In the genomic region with DNA sequence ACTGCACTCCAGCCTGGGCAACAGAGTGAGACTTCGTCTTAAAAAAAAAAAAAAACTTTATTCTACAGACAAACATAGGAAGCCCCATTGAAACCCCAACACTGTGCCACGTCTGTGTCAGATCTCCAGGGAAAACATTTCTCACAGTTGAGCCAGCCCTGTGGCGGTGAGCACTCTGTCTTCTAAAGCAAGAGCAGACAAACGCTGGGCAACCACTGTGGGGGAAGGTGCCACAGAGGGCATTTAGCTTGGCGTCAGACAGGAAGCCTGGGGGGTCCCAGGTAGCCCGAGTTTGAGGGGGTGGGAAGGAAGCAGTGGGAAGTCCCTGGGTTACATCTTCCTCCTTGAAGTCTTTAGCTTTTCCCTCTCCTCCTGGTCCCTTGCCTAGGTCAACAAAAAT, we compare ENCODE assay signal across 29 cellular contexts. TPM values are rescaled to one million over a fixed set of nuclear protein-coding genes. Genes with fewer than 3 reads are reported as not detected.
"Had no signal": no experiment of that assay in that cellular context is flagged by ENCODE, and none has a peak within 500 bp of the region (broad histone marks: within the 10 kb centered on the region; RNA-seq: fewer than 3 reads in every experiment).

No MANE protein-coding gene starts in this region.

- H3K27me3 Mint-ChIP-seq: activated CD4-positive, alpha-beta memory T cell treated with anti-CD3 and anti-CD28 coated beads for 36 hours; activated naive CD4-positive, alpha-beta T cell treated with anti-CD3 and anti-CD28 coated beads, Interleukin-2, amount 10 ng/mL, durations not matched to agents 7 days and 5 days; memory B cell; T-helper 17 cell had no signal

- H3K4me3 Mint-ChIP-seq: activated CD4-positive, alpha-beta memory T cell treated with anti-CD3 and anti-CD28 coated beads for 36 hours; activated CD8-positive, alpha-beta memory T cell treated with anti-CD3 and anti-CD28 coated beads, Interleukin-2, amount 10 ng/mL, durations not matched to agents 7 days and 5 days; activated naive CD4-positive, alpha-beta T cell treated with anti-CD3 and anti-CD28 coated beads, Interleukin-2, amount 10 ng/mL, durations not matched to agents 7 days and 5 days; immature natural killer cell; memory B cell; nephron progenitor cell; T-helper 17 cell; type B pancreatic cell had no signal

- H3K36me3 ChIP-seq: cardiac muscle cell, pancreas, right atrium auricular region, thoracic aorta, vagina had no signal

- ATAC-seq: activated CD8-positive, alpha-beta memory T cell treated with anti-CD3 and anti-CD28 coated beads, Interleukin-2, amount 10 ng/mL, durations not matched to agents 7 days and 5 days; body of pancreas; left ventricle myocardium superior; pancreas; psoas muscle; T-helper 17 cell had no signal

- H3K4me2 ChIP-seq: hepatocyte had no signal

- H3K79me2 ChIP-seq: hepatocyte had no signal

- H3K27ac ChIP-seq: body of pancreas, cardiac muscle cell, hepatocyte, pancreas, psoas muscle, right atrium auricular region, thoracic aorta, vagina had no signal

- H3K36me3 Mint-ChIP-seq: activated CD4-positive, alpha-beta memory T cell treated with anti-CD3 and anti-CD28 coated beads for 36 hours; activated CD8-positive, alpha-beta memory T cell treated with anti-CD3 and anti-CD28 coated beads, Interleukin-2, amount 10 ng/mL, durations not matched to agents 7 days and 5 days; activated naive CD4-positive, alpha-beta T cell treated with anti-CD3 and anti-CD28 coated beads, Interleukin-2, amount 10 ng/mL, durations not matched to agents 7 days and 5 days; type B pancreatic cell had no signal

- FAIRE-seq: endometrium, pancreas had no signal

- DNase-seq: activated CD4-positive, alpha-beta memory T cell treated with anti-CD3 and anti-CD28 coated beads for 36 hours; activated CD4-positive, alpha-beta T cell treated with anti-CD3 and anti-CD28 coated beads for 4 hours; activated CD4-positive, CD25-positive, alpha-beta regulatory T cell; activated CD8-positive, alpha-beta memory T cell treated with anti-CD3 and anti-CD28 coated beads, Interleukin-2, amount 10 ng/mL, durations not matched to agents 7 days and 5 days; activated effector memory CD4-positive, alpha-beta T cell treated with anti-CD3 and anti-CD28 coated beads, Interleukin-2, amount 50 U/mL, for 16 hours; activated naive CD4-positive, alpha-beta T cell treated with anti-CD3 and anti-CD28 coated beads, Interleukin-2, amount 10 ng/mL, durations not matched to agents 7 days and 5 days; activated T-cell treated with anti-CD3 and anti-CD28 coated beads for 4 hours; anterior cingulate cortex; body of pancreas; erythroblast; foreskin melanocyte; glutamatergic neuron; immature natural killer cell; left ventricle myocardium superior; nephron progenitor cell; pancreas; psoas muscle; stimulated activated CD4-positive, alpha-beta T cell treated with anti-CD3 and anti-CD28 coated beads, Interleukin-4, amount 100 ng/mL, for 24 hours; T-helper 17 cell had no signal

- H3K4me1 Mint-ChIP-seq: immature natural killer cell had no signal

- H3K4me3 ChIP-seq: body of pancreas, cardiac muscle cell, hepatocyte, pancreas, psoas muscle, right atrium auricular region, thoracic aorta, vagina had no signal

- H2AFZ ChIP-seq: hepatocyte had no signal

- H3K9me3 Mint-ChIP-seq: activated CD4-positive, alpha-beta memory T cell treated with anti-CD3 and anti-CD28 coated beads for 36 hours; activated naive CD4-positive, alpha-beta T cell treated with anti-CD3 and anti-CD28 coated beads, Interleukin-2, amount 10 ng/mL, durations not matched to agents 7 days and 5 days; immature natural killer cell; memory B cell; nephron progenitor cell; type B pancreatic cell had no signal

- H3K9me3 ChIP-seq: body of pancreas, pancreas, psoas muscle, right atrium auricular region, thoracic aorta, vagina had no signal

- H3K27me3 ChIP-seq: body of pancreas, hepatocyte, pancreas, right atrium auricular region, vagina had no signal

- H3K27ac Mint-ChIP-seq: activated CD4-positive, alpha-beta memory T cell treated with anti-CD3 and anti-CD28 coated beads for 36 hours; activated CD8-positive, alpha-beta memory T cell treated with anti-CD3 and anti-CD28 coated beads, Interleukin-2, amount 10 ng/mL, durations not matched to agents 7 days and 5 days; immature natural killer cell; memory B cell; nephron progenitor cell; T-helper 17 cell; type B pancreatic cell had no signal

- H3K4me1 ChIP-seq: psoas muscle, right atrium auricular region, vagina had no signal

RNA-seq across cellular contexts. Expression of a gene that starts 16.0 kb away (rescaled TPM):
- total RNA-seq: thoracic aorta had no signal

RNA-seq across cellular contexts. Expression of a gene that starts 45.7 kb away (rescaled TPM):
- total RNA-seq: activated CD4-positive, alpha-beta memory T cell treated with anti-CD3 and anti-CD28 coated beads for 36 hours; activated CD8-positive, alpha-beta memory T cell treated with anti-CD3 and anti-CD28 coated beads, Interleukin-2, amount 10 ng/mL, durations not matched to agents 7 days and 5 days; body of pancreas; left ventricle myocardium superior; mononuclear cell; myocyte; right atrium auricular region; T-helper 17 cell; thoracic aorta had no signal
- polyA plus RNA-seq: immature natural killer cell had no signal
